In the genomic region with DNA sequence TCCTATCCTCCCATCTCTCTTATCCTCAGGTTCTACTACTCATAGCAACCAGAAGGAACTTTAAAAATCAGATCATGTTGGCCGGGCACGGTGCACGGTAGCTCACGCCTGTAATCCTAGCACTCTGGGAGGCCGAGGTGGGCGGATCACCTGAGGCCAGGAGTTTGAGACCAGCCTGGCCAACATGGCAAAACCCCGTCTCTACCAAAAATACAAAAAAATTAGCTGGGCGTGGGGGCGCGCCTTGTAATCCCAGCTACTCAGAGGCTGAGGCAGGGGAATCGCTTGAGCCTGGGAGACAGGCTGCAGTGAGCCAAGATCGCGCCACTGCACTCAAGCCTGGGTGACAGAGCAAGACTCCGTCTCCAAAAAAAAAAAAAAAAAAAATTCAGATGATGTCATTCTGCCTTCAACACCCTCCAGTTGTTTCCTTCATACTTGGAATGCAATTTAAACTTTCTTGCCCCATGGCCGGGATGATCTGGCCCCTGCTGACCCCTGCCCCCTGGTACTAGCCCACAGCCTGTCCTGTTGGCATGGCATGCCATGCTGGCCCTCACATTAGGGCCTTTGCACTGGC, we compare ENCODE assay signal across 9 cellular contexts. TPM values are rescaled to one million over a fixed set of nuclear protein-coding genes. Genes with fewer than 3 reads are reported as not detected.
DNase-seq lines count a peak whose midpoint lies in the region; ATAC-seq, FAIRE-seq and TF ChIP-seq lines count a peak whose summit lies in the region.
"Not testable (repeated sequence)": the region's sequence is repeated elsewhere in the genome, so short reads cannot be mapped to it uniquely, and the experiment has no call there.
"Had no signal": no experiment of that assay in that cellular context is flagged by ENCODE, and none has a peak within 500 bp of the region (broad histone marks: within the 10 kb centered on the region; RNA-seq: fewer than 3 reads in every experiment).

No MANE protein-coding gene starts in this region.

- H3K9ac ChIP-seq in H1 (replicated peaks in 1 of 4; ENCODE audit: extremely low read depth in 1 of 4, low read depth in 3 of 4, low read length in 3 of 4) (peak overlapping the region in 3 of 4 experiments; percentile 15 to 87 (median 83); a peak in 3 of 7 replicates), iPS-18a (ENCODE audit: low read length) (peak overlapping the region; percentile 93)

- not testable (repeated sequence) for H3K79me1 ChIP-seq in H1 (ENCODE audit: low read depth, low read length)

- not testable (repeated sequence) for H2AFZ ChIP-seq in H1 (ENCODE audit: low read length)

- not testable (repeated sequence) for H3K4ac ChIP-seq in H1 (replicated peaks; ENCODE audit: insufficient read length, low read depth, low read length)

- DNase-seq in BJ (ENCODE audit: low read depth); HL-60 (ENCODE audit: low read depth in 1 of 2, low spot score in 1 of 2); SJSA1 (ENCODE audit: low read depth in 1 of 2, low spot score in 2 of 2); activated naive CD4-positive, alpha-beta T cell treated with anti-CD3 and anti-CD28 coated beads, Interleukin-2, amount 50 U/mL, for 72 hours (ENCODE audit: low spot score in 2 of 2); H1 (ENCODE audit: low read depth in 1 of 2, low spot score in 2 of 2); nephron progenitor cell; stimulated activated naive CD8-positive, alpha-beta T cell treated with anti-CD3 and anti-CD28 coated beads, Interleukin-15, amount 100 ng/mL, for 72 hours: not testable (repeated sequence)

- not testable (repeated sequence) for H3K23ac ChIP-seq in H1 (ENCODE audit: insufficient read length)

- peak overlapping the region; percentile 88 for H3K4me3 Mint-ChIP-seq in nephron progenitor cell
- H3K4me3 Mint-ChIP-seq in stimulated activated naive CD8-positive, alpha-beta T cell treated with anti-CD3 and anti-CD28 coated beads, Interleukin-15, amount 100 ng/mL, for 72 hours = peak overlapping the region; percentile 92 to 95

- peak overlapping the region; percentile 97 for H2BK5ac ChIP-seq in H1 (ENCODE audit: low read depth, low read length)

- not testable (repeated sequence) for H3K9me3 Mint-ChIP-seq in activated naive CD4-positive, alpha-beta T cell treated with anti-CD3 and anti-CD28 coated beads, Interleukin-2, amount 50 U/mL, for 72 hours; nephron progenitor cell; stimulated activated naive CD8-positive, alpha-beta T cell treated with anti-CD3 and anti-CD28 coated beads, Interleukin-15, amount 100 ng/mL, for 72 hours

- FAIRE-seq in H1 (lab: Jason Lieb, UNC) = not testable (repeated sequence)

- H2BK12ac ChIP-seq in H1 (ENCODE audit: low read depth, low read length) = peak overlapping the region; percentile 91

- peak overlapping the region; percentile 78 for H3K27ac ChIP-seq in HL-60 (replicated peaks)
- H3K27ac ChIP-seq in SJSA1; iPS-18a (ENCODE audit: low read length): not testable (repeated sequence)
- H3K27ac ChIP-seq in H1 (ENCODE audit: low read depth, low read length) = peak overlapping the region; percentile 86

- CTCF ChIA-PET in BJ (lab: Yijun Ruan, JAX) (interaction anchor here (1.0 to 17.7 kb wide), 11 partner anchors 12 to 96 kb away, joined by 3 to 378 read pairs (median 8); partner anchors contain the start of genes GNAT1, LSMEM2 and SEMA3B), H1 (lab: Charles Lee; ENCODE audit: partially characterized antibody) (interaction anchor here (1.2 to 48.1 kb wide), 10 partner anchors 11 to 106 kb away, joined by 3 to 2149 read pairs (median 7); partner anchors contain the start of genes GNAI2, GNAT1, LSMEM2 and SEMA3B)

- H3K14ac ChIP-seq in H1 (ENCODE audit: insufficient read length) = not testable (repeated sequence)

- TF ChIP-seq RAD21 in H1 (IDR thresholded peaks at IDR 0.05 in 1 of 2, conservative IDR thresholded peaks at IDR 0.05 in 1 of 2; ENCODE audit: low read depth in 2 of 2, low read length in 2 of 2) = not testable (repeated sequence)

- peaks cover 13% of the 10 kb centered on the region; the same call in 1 of the 2 replicates for H3K23me2 ChIP-seq in H1 (ENCODE audit: low read depth, low read length)

- H4K91ac ChIP-seq in H1 (replicated peaks; ENCODE audit: insufficient read length, low read length) = peak overlapping the region; percentile 90

- H4K20me1 ChIP-seq in H1 (replicated peaks in 1 of 2; ENCODE audit: control insufficient read depth in 1 of 2, insufficient read depth in 2 of 2, low read length in 2 of 2) = not testable (repeated sequence)

- H3K4me1 ChIP-seq in SJSA1 (replicated peaks) = peaks cover 17% of the 10 kb centered on the region
- H3K4me1 ChIP-seq in H1 (replicated peaks in 1 of 4; ENCODE audit: control insufficient read depth in 3 of 4, insufficient read depth in 4 of 4, low read length in 3 of 4) = peaks cover 0 to 18% (median 7%) of the 10 kb centered on the region in 4 experiments; a peak in 6 of 7 replicates
- H3K4me1 ChIP-seq in iPS-18a (ENCODE audit: control insufficient read depth, low read depth, low read length) = not testable (repeated sequence)

- peak overlapping the region; percentile 89 for H4K5ac ChIP-seq in H1 (ENCODE audit: insufficient read length, low read depth, low read length)

- peak overlapping the region; percentile 90 for H3K27ac Mint-ChIP-seq in activated naive CD4-positive, alpha-beta T cell treated with anti-CD3 and anti-CD28 coated beads, Interleukin-2, amount 50 U/mL, for 72 hours
- peak overlapping the region; percentile 77 for H3K27ac Mint-ChIP-seq in nephron progenitor cell
- peak overlapping the region; percentile 41 to 81 for H3K27ac Mint-ChIP-seq in stimulated activated naive CD8-positive, alpha-beta T cell treated with anti-CD3 and anti-CD28 coated beads, Interleukin-15, amount 100 ng/mL, for 72 hours

- not testable (repeated sequence) for H2BK120ac ChIP-seq in H1 (replicated peaks; ENCODE audit: low read depth, low read length)

- peak overlapping the region; percentile 95 for H2BK15ac ChIP-seq in H1 (ENCODE audit: low read length)

- 42% methylated on average over 15 of the region's 15 CpGs; no CpG with 5 or more reads in 1 of the 2 experiments for WGBS in H1 (ENCODE audit: extremely low coverage in 1 of 2, insufficient coverage in 1 of 2, insufficient read length in 1 of 2, insufficient replicate concordance in 2 of 2, low coverage in 1 of 2, low lambda C conversion rate in 2 of 2, missing lambda C conversion rate in 1 of 2), 2 experiments

- TF ChIP-seq EP300 in H1 (IDR thresholded peaks at IDR 0.05; ENCODE audit: borderline replicate concordance in 1 of 2, low read depth in 2 of 2, low read length in 2 of 2) = not testable (repeated sequence)

- peak overlapping the region; percentile 76 to 99 for H3K4me2 ChIP-seq in H1 (ENCODE audit: insufficient read depth in 1 of 2, low read depth in 2 of 2, low read length in 2 of 2)

- peak overlapping the region; percentile 78; the same call in 1 of the 2 replicates for H3K18ac ChIP-seq in H1 (ENCODE audit: extremely low read depth, low read length)

- H3K27me3 ChIP-seq in BJ (ENCODE audit: control insufficient read depth, insufficient read depth, low read length); HL-60 (ENCODE audit: insufficient read depth, poor library complexity, severe bottlenecking); SJSA1 (replicated peaks); H1 (replicated peaks in 1 of 4; ENCODE audit: control insufficient read depth in 3 of 4, extremely low read depth in 1 of 4, insufficient read depth in 3 of 4, low read length in 3 of 4); iPS-18a (ENCODE audit: control insufficient read depth, insufficient read depth, low read length): not testable (repeated sequence)

- peak overlapping the region; percentile 91; the same call in 1 of the 2 replicates for H2AK5ac ChIP-seq in H1 (ENCODE audit: low read depth, low read length)

- not testable (repeated sequence) for H3K9me3 ChIP-seq in SJSA1 (replicated peaks); H1 (ENCODE audit: insufficient read depth in 2 of 2, low read depth in 1 of 2, low read length in 1 of 2); iPS-18a (ENCODE audit: control insufficient read depth, low read depth, low read length)

- H3K56ac ChIP-seq in H1 (replicated peaks; ENCODE audit: insufficient read length, low read depth, low read length) = not testable (repeated sequence)

- ATAC-seq in activated naive CD4-positive, alpha-beta T cell treated with anti-CD3 and anti-CD28 coated beads, Interleukin-2, amount 50 U/mL, for 72 hours; stimulated activated naive CD8-positive, alpha-beta T cell treated with anti-CD3 and anti-CD28 coated beads, Interleukin-15, amount 100 ng/mL, for 72 hours: not testable (repeated sequence)

- not testable (repeated sequence) for TF ChIP-seq POLR2A in H1 (IDR thresholded peaks at IDR 0.05; ENCODE audit: control extremely low read depth in 1 of 2, low read depth in 2 of 2, low read length in 2 of 2)

- not testable (repeated sequence) for H4K8ac ChIP-seq in H1 (ENCODE audit: extremely low read depth, insufficient read depth, low read length)

- not testable (repeated sequence) for H3K36me3 ChIP-seq in BJ (ENCODE audit: control insufficient read depth, insufficient read depth, low read length); SJSA1; H1 (ENCODE audit: control insufficient read depth in 2 of 4, insufficient read depth in 4 of 4, low read length in 3 of 4); iPS-18a (ENCODE audit: control insufficient read depth, low read depth, low read length)

- POLR2A ChIA-PET in BJ (lab: Charles Lee) = not testable (repeated sequence)
- POLR2A ChIA-PET in H1 (lab: Charles Lee; ENCODE audit: partially characterized antibody) = interaction anchor here (0.6 to 6.5 kb wide), 13 partner anchors 9 to 108 kb away, joined by 3 to 41 read pairs (median 7); partner anchors contain the start of gene GNAI2

- not testable (repeated sequence) for H3K36me3 Mint-ChIP-seq in activated naive CD4-positive, alpha-beta T cell treated with anti-CD3 and anti-CD28 coated beads, Interleukin-2, amount 50 U/mL, for 72 hours; nephron progenitor cell (ENCODE audit: low read depth)

- H3K27me3 Mint-ChIP-seq in nephron progenitor cell (ENCODE audit: low read depth, poor library complexity) = peaks cover 33% of the 10 kb centered on the region
- peaks cover 20% of the 10 kb centered on the region for H3K27me3 Mint-ChIP-seq in stimulated activated naive CD8-positive, alpha-beta T cell treated with anti-CD3 and anti-CD28 coated beads, Interleukin-15, amount 100 ng/mL, for 72 hours

- 0 out of 2 replicates have a peak overlapping the region, but pooled peaks have one; percentile 67 for H2BK20ac ChIP-seq in H1 (ENCODE audit: low read length)

- TF ChIP-seq CTCF in BJ (IDR thresholded peaks at IDR 0.05; ENCODE audit: insufficient read depth, low read depth, low read length); HL-60 (IDR thresholded peaks at IDR 0.05; ENCODE audit: insufficient read depth, low read length); H1 (IDR thresholded peaks at IDR 0.05; ENCODE audit: control extremely low read depth in 1 of 3, insufficient read depth in 1 of 3, low read depth in 1 of 3, low read length in 3 of 3); nephron progenitor cell (IDR thresholded peaks at IDR 0.05): not testable (repeated sequence)

- H3K4me1 Mint-ChIP-seq in nephron progenitor cell = peaks cover 68% of the 10 kb centered on the region
- H3K4me1 Mint-ChIP-seq in stimulated activated naive CD8-positive, alpha-beta T cell treated with anti-CD3 and anti-CD28 coated beads, Interleukin-15, amount 100 ng/mL, for 72 hours = peaks cover 42% of the 10 kb centered on the region

- H3K4me3 ChIP-seq in BJ (ENCODE audit: low read depth, low read length) = peak overlapping the region; percentile 83
- peak overlapping the region; percentile 47 for H3K4me3 ChIP-seq in HL-60 (replicated peaks; ENCODE audit: insufficient read depth, low read length)
- peak overlapping the region; percentile 43 for H3K4me3 ChIP-seq in SJSA1
- peak overlapping the region; percentile 51 to 88 (median 73) for H3K4me3 ChIP-seq in H1 (ENCODE audit: extremely low read depth in 1 of 4, insufficient read depth in 2 of 4, low read depth in 3 of 4, low read length in 4 of 4)
- peak overlapping the region; percentile 90 for H3K4me3 ChIP-seq in iPS-18a (ENCODE audit: low read length)

- not testable (repeated sequence) for H3K79me2 ChIP-seq in H1 (ENCODE audit: control insufficient read depth in 1 of 2, insufficient read depth in 2 of 2, low read length in 2 of 2)

RNA-seq across cellular contexts. Expression of gene GNAI2, which starts 7.7 kb away (rescaled TPM):
- polyA plus RNA-seq in BJ (2011; rRNA removed) = 574 and 887 TPM in 2 replicates
- polyA minus RNA-seq in BJ (2011; rRNA and poly(A)+ RNA removed) = 386 and 559 TPM in 2 replicates
- 178 and 214 TPM in 2 replicates for total RNA-seq in SJSA1 (2014; rRNA removed; shearing (Covaris generic))
- total RNA-seq in activated naive CD4-positive, alpha-beta T cell treated with anti-CD3 and anti-CD28 coated beads, Interleukin-2, amount 50 U/mL, for 72 hours = 100 to 1,000 TPM; 313 to 349 TPM
- 168 and 169 TPM in 2 replicates for total RNA-seq in H1 (2021; fragmentation: NEBNext Ultra II Directional; extraction: Animal tissue kit (Norgen Biotek cat#: 25700))
- 516 and 539 TPM in 2 replicates for polyA plus RNA-seq in H1 (2011; rRNA removed)
- polyA plus RNA-seq in H1 (2011; cell fraction: cytosol; rRNA removed) = 378 TPM
- 319 TPM for polyA plus RNA-seq in H1 (2011; cell fraction: nucleus; rRNA removed)
- 135 to 260 TPM (median 228 TPM) in 4 replicates for polyA plus RNA-seq in H1 (2012, experiment 1 of 2)
- polyA plus RNA-seq in H1 (2012, experiment 2 of 2) = 195 TPM
- 215 TPM for polyA plus RNA-seq in H1 (2013, experiment 1 of 2)
- polyA plus RNA-seq in H1 (2013, experiment 2 of 2) = 242 TPM
- polyA minus RNA-seq in H1 (2011; rRNA and poly(A)+ RNA removed) = 310 and 337 TPM in 2 replicates
- 106 TPM for polyA minus RNA-seq in H1 (2011; cell fraction: cytosol; rRNA and poly(A)+ RNA removed)
- 98.5 TPM for polyA minus RNA-seq in H1 (2011; cell fraction: nucleus; rRNA and poly(A)+ RNA removed)

RNA-seq across cellular contexts. Expression of gene SLC38A3, which starts 23.2 kb away (rescaled TPM):
- 0.17 and 0.22 TPM in 2 replicates for polyA plus RNA-seq in BJ (2011; rRNA removed)
- 0.28 TPM in 1 of 2 replicates, not detected in the other for polyA minus RNA-seq in BJ (2011; rRNA and poly(A)+ RNA removed)
- total RNA-seq in SJSA1 (2014; rRNA removed; shearing (Covaris generic)) = not detected in 2 replicates
- total RNA-seq in activated naive CD4-positive, alpha-beta T cell treated with anti-CD3 and anti-CD28 coated beads, Interleukin-2, amount 50 U/mL, for 72 hours = not detected
- total RNA-seq in H1 (2021; fragmentation: NEBNext Ultra II Directional; extraction: Animal tissue kit (Norgen Biotek cat#: 25700)) = 0.57 and 1.2 TPM in 2 replicates
- polyA plus RNA-seq in H1 (2011; rRNA removed) = 3.7 and 4.7 TPM in 2 replicates
- polyA plus RNA-seq in H1 (2011; cell fraction: cytosol; rRNA removed) = 2.0 TPM
- polyA plus RNA-seq in H1 (2011; cell fraction: nucleus; rRNA removed) = 10.8 TPM
- polyA plus RNA-seq in H1 (2012, experiment 1 of 2) = 0.87 to 1.5 TPM (median 1.1 TPM) in 4 replicates
- polyA plus RNA-seq in H1 (2012, experiment 2 of 2) = 0.85 TPM
- 1.2 TPM for polyA plus RNA-seq in H1 (2013, experiment 1 of 2)
- polyA plus RNA-seq in H1 (2013, experiment 2 of 2) = 1.0 TPM
- polyA minus RNA-seq in H1 (2011; rRNA and poly(A)+ RNA removed) = 1.5 and 2.5 TPM in 2 replicates
- polyA minus RNA-seq in H1 (2011; cell fraction: cytosol; rRNA and poly(A)+ RNA removed) = 0.88 TPM
- 1.9 TPM for polyA minus RNA-seq in H1 (2011; cell fraction: nucleus; rRNA and poly(A)+ RNA removed)

RNA-seq across cellular contexts. Expression of gene GNAT1, which starts 36.9 kb away (rescaled TPM):
- not detected in 2 replicates for polyA plus RNA-seq in BJ (2011; rRNA removed)
- not detected in 2 replicates for polyA minus RNA-seq in BJ (2011; rRNA and poly(A)+ RNA removed)
- not detected in 2 replicates for total RNA-seq in SJSA1 (2014; rRNA removed; shearing (Covaris generic))
- not detected for total RNA-seq in activated naive CD4-positive, alpha-beta T cell treated with anti-CD3 and anti-CD28 coated beads, Interleukin-2, amount 50 U/mL, for 72 hours
- not detected in 2 replicates for total RNA-seq in H1 (2021; fragmentation: NEBNext Ultra II Directional; extraction: Animal tissue kit (Norgen Biotek cat#: 25700))
- 0.08 and 0.20 TPM in 2 replicates for polyA plus RNA-seq in H1 (2011; rRNA removed)
- polyA plus RNA-seq in H1 (2011; cell fraction: cytosol; rRNA removed) = 0.10 TPM
- polyA plus RNA-seq in H1 (2011; cell fraction: nucleus; rRNA removed) = 0.19 TPM
- 0.32 to 0.39 TPM in 2 of 4 replicates, not detected in the others for polyA plus RNA-seq in H1 (2012, experiment 1 of 2)
- not detected for polyA plus RNA-seq in H1 (2012, experiment 2 of 2)
- 0.12 TPM for polyA plus RNA-seq in H1 (2013, experiment 1 of 2)
- 0.18 TPM for polyA plus RNA-seq in H1 (2013, experiment 2 of 2)
- polyA minus RNA-seq in H1 (2011; rRNA and poly(A)+ RNA removed) = 0.13 and 0.15 TPM in 2 replicates
- polyA minus RNA-seq in H1 (2011; cell fraction: cytosol; rRNA and poly(A)+ RNA removed) = not detected
- polyA minus RNA-seq in H1 (2011; cell fraction: nucleus; rRNA and poly(A)+ RNA removed) = not detected
- total RNA-seq: Right ventricle myocardium superior had no signal

RNA-seq across cellular contexts. Expression of gene SEMA3B, which starts 40.7 kb away (rescaled TPM):
- polyA plus RNA-seq in BJ (2011; rRNA removed) (32.7 and 59.0 TPM in 2 replicates), H1 (2011; rRNA removed) (3.0 and 7.1 TPM in 2 replicates)
- 13.2 and 16.4 TPM in 2 replicates for polyA minus RNA-seq in BJ (2011; rRNA and poly(A)+ RNA removed)
- total RNA-seq in SJSA1 (2014; rRNA removed; shearing (Covaris generic)) = 2.6 and 6.5 TPM in 2 replicates
- total RNA-seq in activated naive CD4-positive, alpha-beta T cell treated with anti-CD3 and anti-CD28 coated beads, Interleukin-2, amount 50 U/mL, for 72 hours = 1 to 10 TPM in 1 of 2 donors, under 1 TPM in 1; 0.77 to 4.1 TPM
- total RNA-seq in H1 (2021; fragmentation: NEBNext Ultra II Directional; extraction: Animal tissue kit (Norgen Biotek cat#: 25700)) = 4.7 and 4.8 TPM in 2 replicates
- polyA plus RNA-seq in H1 (2011; cell fraction: cytosol; rRNA removed) = 7.4 TPM
- polyA plus RNA-seq in H1 (2011; cell fraction: nucleus; rRNA removed) = 37.5 TPM
- 3.1 to 6.7 TPM (median 5.4 TPM) in 4 replicates for polyA plus RNA-seq in H1 (2012, experiment 1 of 2)
- 2.1 TPM for polyA plus RNA-seq in H1 (2012, experiment 2 of 2)
- 2.4 TPM for polyA plus RNA-seq in H1 (2013, experiment 1 of 2)
- polyA plus RNA-seq in H1 (2013, experiment 2 of 2) = 2.4 TPM
- 1.2 and 1.4 TPM in 2 replicates for polyA minus RNA-seq in H1 (2011; rRNA and poly(A)+ RNA removed)
- 9.0 TPM for polyA minus RNA-seq in H1 (2011; cell fraction: cytosol; rRNA and poly(A)+ RNA removed)
- 6.6 TPM for polyA minus RNA-seq in H1 (2011; cell fraction: nucleus; rRNA and poly(A)+ RNA removed)

RNA-seq across cellular contexts. Expression of gene LSMEM2, which starts 50.6 kb away (rescaled TPM):
- polyA plus RNA-seq in BJ (2011; rRNA removed) = not detected in 2 replicates
- not detected in 2 replicates for polyA minus RNA-seq in BJ (2011; rRNA and poly(A)+ RNA removed)
- total RNA-seq in SJSA1 (2014; rRNA removed; shearing (Covaris generic)) = not detected in 2 replicates
- not detected for total RNA-seq in activated naive CD4-positive, alpha-beta T cell treated with anti-CD3 and anti-CD28 coated beads, Interleukin-2, amount 50 U/mL, for 72 hours
- 0.57 and 0.58 TPM in 2 replicates for total RNA-seq in H1 (2021; fragmentation: NEBNext Ultra II Directional; extraction: Animal tissue kit (Norgen Biotek cat#: 25700))
- 0.68 and 0.94 TPM in 2 replicates for polyA plus RNA-seq in H1 (2011; rRNA removed)
- polyA plus RNA-seq in H1 (2011; cell fraction: cytosol; rRNA removed) = 0.74 TPM
- polyA plus RNA-seq in H1 (2011; cell fraction: nucleus; rRNA removed) = 1.1 TPM
- polyA plus RNA-seq in H1 (2012, experiment 1 of 2) = 0.37 to 0.74 TPM (median 0.57 TPM) in 4 replicates
- 0.38 TPM for polyA plus RNA-seq in H1 (2012, experiment 2 of 2)
- polyA plus RNA-seq in H1 (2013, experiment 1 of 2) = 0.20 TPM
- polyA plus RNA-seq in H1 (2013, experiment 2 of 2) = 0.15 TPM
- 0.63 and 0.69 TPM in 2 replicates for polyA minus RNA-seq in H1 (2011; rRNA and poly(A)+ RNA removed)
- polyA minus RNA-seq in H1 (2011; cell fraction: cytosol; rRNA and poly(A)+ RNA removed) = not detected
- not detected for polyA minus RNA-seq in H1 (2011; cell fraction: nucleus; rRNA and poly(A)+ RNA removed)
